Comparison of ENCODE assay signal across 1 cellular context in genomic region chr4:27604692-27605091, GRCh38.
TF ChIP-seq lines count a peak whose summit lies in the region.

No MANE protein-coding gene starts in this region.

TF ChIP-seq in GM23338, 12 proteins besides CTCF, POLR2A, EP300 and RAD21:
- TF ChIP-seq JUNB (IDR thresholded peaks at IDR 0.05; ENCODE audit: unreplicated experiment): no peak
- no peak for TF ChIP-seq EZH2 (IDR thresholded peaks at IDR 0.05; ENCODE audit: low read depth, unreplicated experiment)
- no peak for TF ChIP-seq STAT1 (IDR thresholded peaks at IDR 0.05; ENCODE audit: unreplicated experiment)
- no peak for TF ChIP-seq NANOG (IDR thresholded peaks at IDR 0.05; ENCODE audit: borderline replicate concordance)
- TF ChIP-seq ZNF114 (CRISPR knock-in tag; IDR thresholded peaks at IDR 0.05): no peak
- TF ChIP-seq ETS1 (IDR thresholded peaks at IDR 0.05): no peak
- TF ChIP-seq ZNF462 (CRISPR knock-in tag; IDR thresholded peaks at IDR 0.05): no peak
- TF ChIP-seq POLR2AphosphoS5 (IDR thresholded peaks at IDR 0.05; ENCODE audit: low read depth): no peak
- TF ChIP-seq EZH2phosphoT487 (IDR thresholded peaks at IDR 0.05; ENCODE audit: unreplicated experiment): no peak
- TF ChIP-seq ZNF331 (CRISPR knock-in tag; IDR thresholded peaks at IDR 0.05; ENCODE audit: low read depth): no peak
- TF ChIP-seq REST (IDR thresholded peaks at IDR 0.05; ENCODE audit: unreplicated experiment): no peak
- no peak for TF ChIP-seq CREB1 (CRISPR knock-in tag; IDR thresholded peaks at IDR 0.05; ENCODE audit: low read depth)
